Comparison of ENCODE assay signal across 12 cellular contexts in genomic region chr7:87318741-87319140, GRCh38. TPM values are rescaled to one million over a fixed set of nuclear protein-coding genes. Genes with fewer than 3 reads are reported as not detected.
A peak's percentile ranks its signal among the peaks of the same experiment; 100 is the strongest.
DNase-seq lines count a peak whose midpoint lies in the region; ATAC-seq lines count a peak whose summit lies in the region.
"Had no signal": no experiment of that assay in that cellular context is flagged by ENCODE, and none has a peak within 500 bp of the region (broad histone marks: within the 10 kb centered on the region; RNA-seq: fewer than 3 reads in every experiment).

No MANE protein-coding gene starts in this region.

- peak overlapping the region; percentile 61 for H3K27ac Mint-ChIP-seq in activated CD4-positive, alpha-beta T cell treated with anti-CD3 and anti-CD28 coated beads for 36 hours
- peak overlapping the region; percentile 86 to 95 for H3K27ac Mint-ChIP-seq in effector memory CD8-positive, alpha-beta T cell

- peak overlapping the region; percentile 38 for H3K4me3 Mint-ChIP-seq in activated CD4-positive, alpha-beta T cell treated with anti-CD3 and anti-CD28 coated beads for 36 hours
- peak overlapping the region; percentile 80 to 83 for H3K4me3 Mint-ChIP-seq in effector memory CD8-positive, alpha-beta T cell

- H3K9ac ChIP-seq in skeletal muscle satellite cell (ENCODE audit: low read depth, low read length), result no peak overlapping the region

- peak overlapping the region; percentile 57 for H3K4me3 ChIP-seq in skeletal muscle satellite cell (ENCODE audit: low read length)
- H3K4me3 ChIP-seq: testis had no signal

- ATAC-seq in activated CD4-positive, alpha-beta T cell treated with anti-CD3 and anti-CD28 coated beads for 36 hours, result no peak
- peak; percentile 46 for ATAC-seq in effector memory CD8-positive, alpha-beta T cell (replicated peaks)
- ATAC-seq in HG03469 (IDR thresholded peaks at IDR 0.05; ENCODE audit: unreplicated experiment), result no peak
- no peak for ATAC-seq in HG02610 (IDR thresholded peaks at IDR 0.05; ENCODE audit: unreplicated experiment)

- H3K4me1 Mint-ChIP-seq in activated CD4-positive, alpha-beta T cell treated with anti-CD3 and anti-CD28 coated beads for 36 hours, result peaks cover 23% of the 10 kb centered on the region
- H3K4me1 Mint-ChIP-seq in effector memory CD8-positive, alpha-beta T cell (ENCODE audit: low read depth in 2 of 2), result peaks cover 20 to 22% of the 10 kb centered on the region in 2 donors

- no peaks in the 10 kb centered on the region for H3K9me3 Mint-ChIP-seq in activated CD4-positive, alpha-beta T cell treated with anti-CD3 and anti-CD28 coated beads for 36 hours (ENCODE audit: low read depth)
- no peaks in the 10 kb centered on the region for H3K9me3 Mint-ChIP-seq in effector memory CD8-positive, alpha-beta T cell

- no peaks in the 10 kb centered on the region for H3K36me3 ChIP-seq in skeletal muscle satellite cell (ENCODE audit: insufficient read depth, low read length)

- H3K27me3 ChIP-seq in skeletal muscle satellite cell (ENCODE audit: control insufficient read depth, insufficient read depth, low read length), result no peaks in the 10 kb centered on the region
- H3K27me3 ChIP-seq: testis had no signal

- no peaks in the 10 kb centered on the region for H3K36me3 Mint-ChIP-seq in activated CD4-positive, alpha-beta T cell treated with anti-CD3 and anti-CD28 coated beads for 36 hours (ENCODE audit: low read depth)
- no peaks in the 10 kb centered on the region for H3K36me3 Mint-ChIP-seq in effector memory CD8-positive, alpha-beta T cell (ENCODE audit: insufficient read depth)

- no peaks in the 10 kb centered on the region for H3K9me3 ChIP-seq in skeletal muscle satellite cell (replicated peaks; ENCODE audit: low read length)
- H3K9me3 ChIP-seq: testis had no signal

- intact Hi-C loops in activated CD4-positive, alpha-beta T cell treated with anti-CD3 and anti-CD28 coated beads for 36 hours (cut with DNase I, micrococcal nuclease), result loop anchor here (10.0 kb wide), 3 partner anchors 306 to 786 kb away; partner anchors contain the start of genes DBF4 (in 1 of the 2), RUNDC3B (in 1 of the 2) and SLC25A40 (in 1 of the 2)

- CTCF ChIA-PET in activated CD4-positive, alpha-beta T cell treated with anti-CD3 and anti-CD28 coated beads for 36 hours (lab: Charles Lee), result interaction anchor here (1.4 to 8.3 kb wide), 2 partner anchors 26 to 99 kb away, joined by 4 to 182 read pairs; no protein-coding TSS in a partner anchor

- POLR2A ChIA-PET in activated CD4-positive, alpha-beta T cell treated with anti-CD3 and anti-CD28 coated beads for 36 hours (lab: Charles Lee), result no interaction called here

- no peak for DNase-seq in activated CD4-positive, alpha-beta T cell treated with anti-CD3 and anti-CD28 coated beads for 36 hours
- no peak for DNase-seq in activated CD4-positive, alpha-beta T cell treated with anti-CD3 and anti-CD28 coated beads for 48 hours
- peak; percentile 29 for DNase-seq in NCI-H2171 (lab: John Stamatoyannopoulos, UW)
- DNase-seq in effector memory CD8-positive, alpha-beta T cell, result no peak
- no peak for DNase-seq in NCI-H1694 treated with DMSO at 0.1 percent for 48 hours (lab: John Stamatoyannopoulos, UW)
- DNase-seq: activated CD4-positive, CD25-positive, alpha-beta regulatory T cell; glutamatergic neuron; NCI-H526 treated with DMSO at 0.1 percent for 48 hours; testis had no signal

- H3K27me3 Mint-ChIP-seq in activated CD4-positive, alpha-beta T cell treated with anti-CD3 and anti-CD28 coated beads for 36 hours, result no peaks in the 10 kb centered on the region
- no peaks in the 10 kb centered on the region for H3K27me3 Mint-ChIP-seq in effector memory CD8-positive, alpha-beta T cell

- H3K4me1 ChIP-seq in skeletal muscle satellite cell (ENCODE audit: control insufficient read depth, insufficient read depth, low read length), result peaks cover 24% of the 10 kb centered on the region
- H3K4me1 ChIP-seq: testis had no signal

- H3K4me2 ChIP-seq in skeletal muscle satellite cell (ENCODE audit: low read length), result peak overlapping the region; percentile 71

RNA-seq across cellular contexts. Expression of gene CROT, which starts 26.7 kb away (rescaled TPM):
- total RNA-seq in activated CD4-positive, alpha-beta T cell treated with anti-CD3 and anti-CD28 coated beads for 36 hours, result 1 to 10 TPM; 4.6 to 7.0 TPM
- 11.1 and 13.9 TPM in 2 replicates for total RNA-seq in skeletal muscle satellite cell (2012; rRNA removed)
